8 cellular contexts compared by ENCODE assay signal in the genomic region with DNA sequence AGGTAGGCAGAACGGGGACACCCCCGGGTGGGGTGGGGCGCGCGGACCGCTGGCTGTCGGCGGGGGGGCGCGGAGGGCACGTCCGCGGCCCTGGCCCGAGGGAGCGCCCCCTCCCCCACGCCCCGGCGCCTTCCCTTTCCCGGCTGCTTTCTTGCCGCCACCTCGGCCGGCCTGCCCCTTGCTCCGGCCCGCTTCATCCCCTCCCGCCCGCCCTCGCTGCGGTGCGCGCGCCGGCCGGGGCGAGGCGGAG. TPM values are rescaled to one million over a fixed set of nuclear protein-coding genes. Genes with fewer than 3 reads are reported as not detected.
DNase-seq lines count a peak whose midpoint lies in the region; ATAC-seq and TF ChIP-seq lines count a peak whose summit lies in the region.

No MANE protein-coding gene starts in this region.

- peaks cover 5% of the 10 kb centered on the region for H3K4me1 ChIP-seq in mesenchymal stem cell (ENCODE audit: control insufficient read depth, insufficient read depth, low read depth, low read length)

- H3K27me3 Mint-ChIP-seq in brain: peaks cover 8% of the 10 kb centered on the region

- peak overlapping the region in 1 of 2 experiments; percentile 39 for H2BK12ac ChIP-seq in mesenchymal stem cell (ENCODE audit: low read length in 2 of 2)

- no peak overlapping the region for H3K4me2 ChIP-seq in mesenchymal stem cell (ENCODE audit: low read length, poor library complexity, severe bottlenecking)

- peak overlapping the region; percentile 99 for H4K91ac ChIP-seq in mesenchymal stem cell (ENCODE audit: low read length)

- TF ChIP-seq CTCF in brain (conservative IDR thresholded peaks at IDR 0.05): no peak

- H3K27ac ChIP-seq in mesenchymal stem cell (ENCODE audit: low read length, poor library complexity, severe bottlenecking): peak overlapping the region; percentile 86

- peak overlapping the region in 2 of 5 experiments; percentile 98 for H3K27ac Mint-ChIP-seq in brain

- H3K4me3 ChIP-seq in mesenchymal stem cell (ENCODE audit: insufficient read depth in 1 of 2, low read depth in 1 of 2, low read length in 2 of 2): peak overlapping the region; percentile 84 to 100

- peak overlapping the region; percentile 98 to 99 for H3K14ac ChIP-seq in mesenchymal stem cell (ENCODE audit: low read length in 2 of 2)

- no peaks in the 10 kb centered on the region for H3K27me3 ChIP-seq in mesenchymal stem cell (ENCODE audit: control insufficient read depth in 1 of 2, insufficient read depth in 1 of 2, low read length in 2 of 2)

- H2BK15ac ChIP-seq in mesenchymal stem cell (ENCODE audit: low read depth, poor library complexity, severe bottlenecking): peak overlapping the region; percentile 99

- peak overlapping the region; percentile 98 for H2BK120ac ChIP-seq in mesenchymal stem cell (ENCODE audit: low read depth, low read length)

- H4K8ac ChIP-seq in mesenchymal stem cell (ENCODE audit: low read length): peak overlapping the region; percentile 98

- peak overlapping the region; percentile 90 to 96 (median 92) for H3K4me3 Mint-ChIP-seq in brain

- no peak overlapping the region for H2AK5ac ChIP-seq in mesenchymal stem cell (ENCODE audit: low read length, severe bottlenecking)

- H3K4me1 Mint-ChIP-seq in brain: peaks cover 28% of the 10 kb centered on the region

- H2BK5ac ChIP-seq in mesenchymal stem cell (ENCODE audit: low read depth, low read length, poor library complexity, severe bottlenecking): peak overlapping the region; percentile 100

- no peaks in the 10 kb centered on the region for H3K36me3 Mint-ChIP-seq in brain

- peak overlapping the region; percentile 90 to 91 for H3K23ac ChIP-seq in mesenchymal stem cell (ENCODE audit: low read length in 2 of 2)

- H3K9me3 ChIP-seq in mesenchymal stem cell (ENCODE audit: control insufficient read depth, low read length): no peaks in the 10 kb centered on the region

- H2AFZ ChIP-seq in mesenchymal stem cell (ENCODE audit: low read depth, low read length): peak overlapping the region; percentile 74

- H3K18ac ChIP-seq in mesenchymal stem cell (ENCODE audit: low read depth in 1 of 2, low read length in 2 of 2): peak overlapping the region; percentile 99

- peak; percentile 21 for ATAC-seq in HG03442 (IDR thresholded peaks at IDR 0.05; ENCODE audit: unreplicated experiment)

- WGBS in mesenchymal stem cell: 0% methylated on average over 13 of the region's 35 CpGs

- DNase-seq in NCI-H1105 treated with DMSO at 0.1 percent for 48 hours (lab: John Stamatoyannopoulos, UW): peak; percentile 14
- no peak for DNase-seq in NCI-H1105 (lab: John Stamatoyannopoulos, UW)
- DNase-seq in mesenchymal stem cell: no peak
- DNase-seq in A172 (ENCODE audit: low spot score): no peak
- no peak for DNase-seq in hippocampal formation (lab: John Stamatoyannopoulos, UW)
- DNase-seq in Kasumi-1 (lab: John Stamatoyannopoulos, UW): no peak

- H3K9me3 Mint-ChIP-seq in brain: no peaks in the 10 kb centered on the region

- H3K4ac ChIP-seq in mesenchymal stem cell (ENCODE audit: low read depth in 1 of 2, low read length in 2 of 2): peak overlapping the region; percentile 97 to 99

- H3K9ac ChIP-seq in mesenchymal stem cell (ENCODE audit: low read length): peak overlapping the region; percentile 99

- no peaks in the 10 kb centered on the region for H3K36me3 ChIP-seq in mesenchymal stem cell (ENCODE audit: control insufficient read depth in 1 of 2, insufficient read depth in 2 of 2, low read depth in 1 of 2, low read length in 2 of 2)

- H3K79me1 ChIP-seq in mesenchymal stem cell (replicated peaks; ENCODE audit: low read length, poor library complexity, severe bottlenecking): no peaks in the 10 kb centered on the region

RNA-seq across cellular contexts. Expression of a gene that starts 0.4 kb away (rescaled TPM):
- polyA plus RNA-seq in brain (ENCODE audit: insufficient read depth, low read depth, low replicate concordance): 182 TPM
- 185 TPM for polyA plus RNA-seq in mesenchymal stem cell (2013, experiment 1 of 2)
- 192 TPM for polyA plus RNA-seq in mesenchymal stem cell (2013, experiment 2 of 2)
- total RNA-seq in A172 (2014; rRNA removed; shearing (Covaris generic)): 399 and 471 TPM in 2 replicates

RNA-seq across cellular contexts. Expression of a gene that starts 28.5 kb away (rescaled TPM):
- polyA plus RNA-seq in brain (ENCODE audit: insufficient read depth, low read depth, low replicate concordance): 0.17 TPM
- 0.15 TPM for polyA plus RNA-seq in mesenchymal stem cell (2013, experiment 1 of 2)
- 0.26 TPM for polyA plus RNA-seq in mesenchymal stem cell (2013, experiment 2 of 2)
- 0.05 and 0.26 TPM in 2 replicates for total RNA-seq in A172 (2014; rRNA removed; shearing (Covaris generic))
